In genomic region chr20:1381753-1382591, GRCh38 we compare ENCODE assay signal across 10 cellular contexts. TPM values are rescaled to one million over a fixed set of nuclear protein-coding genes. Genes with fewer than 3 reads are reported as not detected.
A peak's percentile ranks its signal among the peaks of the same experiment; 100 is the strongest.
DNase-seq lines count a peak whose midpoint lies in the region; ATAC-seq and TF ChIP-seq lines count a peak whose summit lies in the region.
"Had no signal": no experiment of that assay in that cellular context is flagged by ENCODE, and none has a peak within 500 bp of the region (broad histone marks: within the 10 kb centered on the region; RNA-seq: fewer than 3 reads in every experiment).

No MANE protein-coding gene starts in this region.

- TF ChIP-seq CTCF in C4-2B (conservative IDR thresholded peaks at IDR 0.05): no peak
- no peak for TF ChIP-seq CTCF in Loucy (conservative IDR thresholded peaks at IDR 0.05; ENCODE audit: low read length)
- no peak for TF ChIP-seq CTCF in osteocyte (IDR thresholded peaks at IDR 0.05)

- H3K27me3 ChIP-seq in Loucy (ENCODE audit: insufficient read depth, low read length, poor library complexity, severe bottlenecking): no peaks in the 10 kb centered on the region
- H3K27me3 ChIP-seq in HAP-1 (ENCODE audit: low read depth): no peaks in the 10 kb centered on the region

- peaks cover 100% of the 10 kb centered on the region for H3K79me2 ChIP-seq in Loucy (ENCODE audit: insufficient read depth, low read length)

- peaks cover 4% of the 10 kb centered on the region for H3K36me3 Mint-ChIP-seq in osteocyte (ENCODE audit: unreplicated experiment)

- H3K4me1 Mint-ChIP-seq in osteocyte (ENCODE audit: unreplicated experiment): peaks cover 21% of the 10 kb centered on the region

- no peaks in the 10 kb centered on the region for H3K27me3 Mint-ChIP-seq in osteocyte (ENCODE audit: unreplicated experiment)
- H3K27me3 Mint-ChIP-seq: IgD-negative memory B cell, T-helper 17 cell had no signal

- DNase-seq in cerebellar cortex (ENCODE audit: low spot score) (peak; percentile 41), osteocyte (ENCODE audit: extremely low spot score, unreplicated experiment) (no peak), NK-92 (lab: John Stamatoyannopoulos, UW; ENCODE audit: unreplicated experiment) (no peak), HAP-1 (ENCODE audit: low spot score in 2 of 2) (no peak)
- DNase-seq: T-helper 17 cell had no signal

- peak overlapping the region; percentile 30 for H3K9ac ChIP-seq in Loucy (ENCODE audit: low read depth, low read length, poor library complexity, severe bottlenecking)

- no peak overlapping the region for H2AFZ ChIP-seq in Loucy (ENCODE audit: low read length)

- H3K9me2 ChIP-seq in Loucy (replicated peaks; ENCODE audit: low read depth, low read length): no peaks in the 10 kb centered on the region

- peak overlapping the region; percentile 39 for H3K4me2 ChIP-seq in Loucy (ENCODE audit: low read depth, low read length, poor library complexity, severe bottlenecking)

- peaks cover 95% of the 10 kb centered on the region for H4K20me1 ChIP-seq in Loucy (ENCODE audit: insufficient read depth, low read length, poor library complexity, severe bottlenecking)

- no peak for ATAC-seq in GM18907 (IDR thresholded peaks at IDR 0.05; ENCODE audit: unreplicated experiment)
- ATAC-seq in HG02884 (IDR thresholded peaks at IDR 0.05; ENCODE audit: unreplicated experiment): no peak
- ATAC-seq: T-helper 17 cell had no signal

- H3K9me3 ChIP-seq in Loucy (ENCODE audit: insufficient read depth, low read depth, low read length): no peaks in the 10 kb centered on the region
- no peaks in the 10 kb centered on the region for H3K9me3 ChIP-seq in HAP-1

- H3K9me3 Mint-ChIP-seq in osteocyte (ENCODE audit: unreplicated experiment): no peaks in the 10 kb centered on the region
- H3K9me3 Mint-ChIP-seq: IgD-negative memory B cell had no signal

- in situ Hi-C loops in HAP-1 (cut with MboI; ENCODE audit: low sequenced_read_pairs): no loop called here

- peak overlapping the region; percentile 2; the same call in 1 of the 2 replicates for H3K27ac ChIP-seq in C4-2B

- H3K36me3 ChIP-seq in Loucy (ENCODE audit: insufficient read depth, low read length) (peaks cover 2% of the 10 kb centered on the region; the same call in 1 of the 2 replicates), HAP-1 (replicated peaks) (peaks cover 12% of the 10 kb centered on the region)

- no peak overlapping the region for H3K4me3 Mint-ChIP-seq in osteocyte (ENCODE audit: unreplicated experiment)
- H3K4me3 Mint-ChIP-seq: T-helper 17 cell had no signal

- peaks cover 51% of the 10 kb centered on the region for H3K4me1 ChIP-seq in Loucy (ENCODE audit: insufficient read depth, low read length, poor library complexity, severe bottlenecking)
- H3K4me1 ChIP-seq in HAP-1: peaks cover 7% of the 10 kb centered on the region; the same call in 1 of the 2 replicates

- H3K4me3 ChIP-seq in Loucy (ENCODE audit: low read length, poor library complexity, severe bottlenecking) (no peak overlapping the region), HAP-1 (no peak overlapping the region)

- no peaks in the 10 kb centered on the region for H3F3A ChIP-seq in Loucy (ENCODE audit: low read depth)

- H3K27ac Mint-ChIP-seq in osteocyte (ENCODE audit: unreplicated experiment): peak overlapping the region; percentile 28
- H3K27ac Mint-ChIP-seq: T-helper 17 cell had no signal

RNA-seq across cellular contexts. Expression of gene FKBP1A, which starts 10.9 kb away (rescaled TPM):
- 180 and 187 TPM in 2 replicates for total RNA-seq in osteocyte

RNA-seq across cellular contexts. Expression of gene SDCBP2, which starts 53.0 kb away (rescaled TPM):
- total RNA-seq in osteocyte: 0.97 and 1.6 TPM in 2 replicates
